Comparison of ENCODE assay signal across 9 cellular contexts in the genomic region with DNA sequence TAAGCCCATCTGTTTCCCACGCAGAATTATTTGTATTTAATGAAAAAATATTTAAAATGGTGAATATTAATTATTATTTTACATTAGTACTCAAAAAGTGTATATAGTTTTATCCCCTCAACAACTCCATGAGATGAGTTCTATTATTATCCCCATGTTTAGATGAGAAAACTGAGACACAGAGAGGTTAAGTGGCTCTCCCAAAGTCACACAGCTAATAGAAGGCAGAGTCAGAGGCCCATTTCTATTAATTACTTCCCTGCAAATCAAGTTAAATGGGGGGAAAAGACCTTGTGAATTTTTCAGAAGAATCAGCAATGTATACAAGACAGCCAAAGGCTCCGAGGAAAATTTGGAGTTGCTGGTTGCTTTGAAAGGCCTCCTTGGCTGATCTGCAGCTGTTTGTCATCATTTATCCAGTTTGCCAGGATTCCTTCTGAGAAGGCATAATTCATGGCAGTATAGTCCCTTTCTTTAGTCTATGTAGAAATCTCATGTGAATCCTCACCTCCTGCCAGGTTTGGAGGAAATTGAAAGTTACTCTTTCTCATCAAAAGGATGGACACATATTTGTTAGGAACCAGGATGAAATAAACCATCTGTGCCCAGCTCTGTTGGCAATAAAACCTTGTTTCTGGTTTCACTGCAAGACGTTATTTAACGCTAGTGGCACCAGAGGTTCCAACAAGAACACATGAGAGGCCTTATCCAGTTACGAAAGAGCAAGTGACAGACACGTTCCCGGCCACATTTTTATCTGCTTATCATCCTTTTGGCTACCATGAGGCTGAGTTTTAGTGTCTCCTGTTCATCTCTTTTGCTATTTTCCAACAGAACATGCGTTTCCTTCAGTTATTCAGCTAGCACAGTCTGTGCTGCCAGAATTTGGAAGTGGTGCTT. TPM values are rescaled to one million over a fixed set of nuclear protein-coding genes. Genes with fewer than 3 reads are reported as not detected.
DNase-seq lines count a peak whose midpoint lies in the region; ATAC-seq and TF ChIP-seq lines count a peak whose summit lies in the region.
"Had no signal": no experiment of that assay in that cellular context is flagged by ENCODE, and none has a peak within 500 bp of the region (broad histone marks: within the 10 kb centered on the region; RNA-seq: fewer than 3 reads in every experiment).

No MANE protein-coding gene starts in this region.

- no peak for TF ChIP-seq CTCF in heart right ventricle (IDR thresholded peaks at IDR 0.05)
- no peak for TF ChIP-seq CTCF in smooth muscle cell (IDR thresholded peaks at IDR 0.05; ENCODE audit: borderline replicate concordance, insufficient read depth, poor library complexity, severe bottlenecking)
- TF ChIP-seq CTCF in GM20000 (IDR thresholded peaks at IDR 0.05; ENCODE audit: extremely low read depth, missing control alignments), result no peak

- H3K9ac ChIP-seq in GM23248, result no peak overlapping the region
- no peak overlapping the region for H3K9ac ChIP-seq in smooth muscle cell (ENCODE audit: low read depth)

- H3K27me3 ChIP-seq in GM23248 (replicated peaks; ENCODE audit: insufficient read depth), result no peaks in the 10 kb centered on the region
- H3K27me3 ChIP-seq in heart right ventricle, result no peaks in the 10 kb centered on the region
- no peaks in the 10 kb centered on the region for H3K27me3 ChIP-seq in smooth muscle cell (ENCODE audit: low read depth)

- peaks cover 13% of the 10 kb centered on the region for H3K4me1 ChIP-seq in GM23248 (ENCODE audit: insufficient read depth)
- H3K4me1 ChIP-seq in heart right ventricle, result peaks cover 0 to 85% (median 0%) of the 10 kb centered on the region in 9 donors
- H3K4me1 ChIP-seq in smooth muscle cell (ENCODE audit: low read depth), result peaks cover 4% of the 10 kb centered on the region

- WGBS in GM23248 (ENCODE audit: low coverage in 1 of 2, low lambda C conversion rate in 2 of 2, missing lambda C conversion rate in 2 of 2), 2 experiments, result 17 to 19% methylated on average over 8 of the region's 8 CpGs
- WGBS in heart right ventricle, 2 donors, result 59 to 61% methylated on average over 8 of the region's 8 CpGs
- WGBS in smooth muscle cell (ENCODE audit: low lambda C conversion rate), result 37% methylated on average over 8 of the region's 8 CpGs

- H3K27ac ChIP-seq in GM23248 (no peak overlapping the region), heart right ventricle (peak overlapping the region in 3 of 10 donors; percentile 19 to 76 (median 46)), smooth muscle cell (ENCODE audit: low read depth) (no peak overlapping the region)

- peak; percentile 50 for DNase-seq in GM23248
- peak; percentile 59 for DNase-seq in SK-MEL-5 (ENCODE audit: low read depth, low spot score)
- DNase-seq in heart right ventricle, result no peak
- DNase-seq in smooth muscle cell (lab: John Stamatoyannopoulos, UW; ENCODE audit: unreplicated experiment), result no peak
- no peak for DNase-seq in stimulated activated naive CD4-positive, alpha-beta T cell (lab: John Stamatoyannopoulos, UW)
- DNase-seq in GM20000 (ENCODE audit: low spot score), result no peak
- no peak for DNase-seq in COR-L47 (lab: John Stamatoyannopoulos, UW)

- H3K9me2 ChIP-seq in GM23248 (ENCODE audit: insufficient read depth), result no peaks in the 10 kb centered on the region

- ATAC-seq in heart right ventricle (peak; percentile 12 to 53 (median 30)), HG02885 (IDR thresholded peaks at IDR 0.05; ENCODE audit: poor library complexity, unreplicated experiment) (no peak)

- in situ Hi-C loops in GM23248 (cut with MboI), result loop anchor here (25.0 kb wide), 1 partner anchor 344 kb away; no protein-coding TSS in a partner anchor
- in situ Hi-C loops in SK-MEL-5 (cut with HindIII; ENCODE audit: low pct_unique_long_range_greater_than_20kb, low sequenced_read_pairs), result no loop called here

- no peaks in the 10 kb centered on the region for H3F3A ChIP-seq in GM23248 (ENCODE audit: insufficient read depth)
- peaks cover 5% of the 10 kb centered on the region for H3F3A ChIP-seq in smooth muscle cell (ENCODE audit: low read depth)

- H2AFZ ChIP-seq in GM23248 (peak overlapping the region; percentile 65), smooth muscle cell (ENCODE audit: low read depth) (no peak overlapping the region)

- peak overlapping the region; percentile 11 for H3K4me2 ChIP-seq in GM23248 (ENCODE audit: unreplicated experiment)
- H3K4me2 ChIP-seq in smooth muscle cell, result peak overlapping the region; percentile 8

- H3K79me2 ChIP-seq in GM23248 (ENCODE audit: insufficient read depth) (no peaks in the 10 kb centered on the region), smooth muscle cell (ENCODE audit: low read depth) (no peaks in the 10 kb centered on the region)

- H3K36me3 ChIP-seq in GM23248 (ENCODE audit: low read depth) (no peaks in the 10 kb centered on the region), heart right ventricle (no peaks in the 10 kb centered on the region), smooth muscle cell (ENCODE audit: low read depth) (no peaks in the 10 kb centered on the region)

- H4K20me1 ChIP-seq in GM23248 (ENCODE audit: insufficient read depth), result no peaks in the 10 kb centered on the region
- H4K20me1 ChIP-seq in smooth muscle cell (ENCODE audit: low read depth), result no peaks in the 10 kb centered on the region

- intact Hi-C loops in heart right ventricle (cut with DNase I), result loop anchor here (2.0 to 10.0 kb wide), 11 partner anchors 64 to 356 kb away; a partner anchor contains a TSS

- H3K4me3 ChIP-seq in GM23248, result 0 out of 2 replicates have a peak overlapping the region, but pooled peaks have one; percentile 7
- H3K4me3 ChIP-seq in heart right ventricle, result peak overlapping the region in 6 of 10 donors; percentile 11 to 54 (median 20)
- no peak overlapping the region for H3K4me3 ChIP-seq in smooth muscle cell

- H3K9me3 ChIP-seq in GM23248 (ENCODE audit: low read depth) (no peaks in the 10 kb centered on the region), heart right ventricle (no peaks in the 10 kb centered on the region), smooth muscle cell (replicated peaks; ENCODE audit: low read depth) (no peaks in the 10 kb centered on the region)

RNA-seq across cellular contexts. Expression of a gene that starts 0.6 kb away (rescaled TPM):
- total RNA-seq in GM23248 (2014; rRNA removed; shearing (Covaris generic)), result under 0.01 TPM in 1 of 2 replicates, not detected in the other
- 0.08 and 0.11 TPM in 2 replicates for polyA plus RNA-seq in GM23248 (2016; fragmentation: Nextera tagmentation; extraction: Ambion mirVana)
- 29.1 and 31.6 TPM in 2 replicates for total RNA-seq in SK-MEL-5 (2014; rRNA removed; shearing (Covaris generic))
- 28.7 and 41.3 TPM in 2 replicates for polyA plus RNA-seq in SK-MEL-5 (2015; cell fraction: cytosol; rRNA removed)
- polyA plus RNA-seq in SK-MEL-5 (2015; cell fraction: nucleus; rRNA removed), result 68.2 and 72.5 TPM in 2 replicates
- total RNA-seq in heart right ventricle, result 10 to 100 TPM in 1 of 10 donors, 1 to 10 TPM in 9; 1.3 to 33.8 (median 2.6) TPM
- 1 to 10 TPM in 1 of 2 donors, under 1 TPM in 1; 0.61 to 1.8 TPM for polyA plus RNA-seq in heart right ventricle
- total RNA-seq in smooth muscle cell, result 0.22 TPM in 1 of 2 replicates, not detected in the other
- 0.06 and 0.07 TPM in 2 replicates for polyA plus RNA-seq in smooth muscle cell
- total RNA-seq: neural crest cell had no signal

Comparison
In these comparisons a context has a peak if more than half of its experiments do, and no peak if none do; other contexts are left out.
1. DNase-seq: peak in GM23248 (single experiment) and SK-MEL-5 (single experiment); none in heart right ventricle (0 of 2), smooth muscle cell (single experiment), stimulated activated naive CD4-positive, alpha-beta T cell (0 of 6), GM20000 (single experiment) and COR-L47 (single experiment).